ENCODE assay signal across 8 cellular contexts in the genomic region with DNA sequence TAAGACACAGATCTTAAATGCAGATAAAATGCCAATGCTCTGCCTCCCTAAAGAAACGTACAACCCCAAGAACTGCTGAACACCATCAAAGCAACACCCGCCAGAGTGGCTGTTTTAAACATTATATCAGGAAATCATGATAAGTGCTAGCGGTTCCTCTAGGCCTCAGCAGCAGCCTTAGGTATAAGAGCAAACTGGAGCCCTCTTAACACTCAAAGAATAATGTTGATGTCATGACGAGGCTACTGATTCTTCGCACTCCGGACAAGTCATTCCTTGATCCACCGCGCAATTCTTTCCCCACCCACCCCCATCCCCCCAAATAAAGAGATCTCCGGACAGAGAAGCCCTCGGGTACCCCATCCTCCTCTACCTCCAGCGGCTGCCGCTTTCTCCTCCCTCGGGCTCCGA. TPM values are rescaled to one million over a fixed set of nuclear protein-coding genes. Genes with fewer than 3 reads are reported as not detected.
DNase-seq lines count a peak whose midpoint lies in the region; ATAC-seq lines count a peak whose summit lies in the region.

No MANE protein-coding gene starts in this region.

- H3K27ac Mint-ChIP-seq in activated T-cell treated with anti-CD3 and anti-CD28 coated beads, Interleukin-2, amount 50 U/mL, for 72 hours, result peak overlapping the region; percentile 99

- no peaks in the 10 kb centered on the region for H3K9me3 Mint-ChIP-seq in activated T-cell treated with anti-CD3 and anti-CD28 coated beads, Interleukin-2, amount 50 U/mL, for 72 hours

- no peaks in the 10 kb centered on the region for H3K9me3 ChIP-seq in mucosa of stomach (ENCODE audit: control insufficient read depth, low read length)

- H3K4me1 Mint-ChIP-seq in activated T-cell treated with anti-CD3 and anti-CD28 coated beads, Interleukin-2, amount 50 U/mL, for 72 hours (ENCODE audit: low read depth), result peaks cover 65% of the 10 kb centered on the region

- peak overlapping the region; percentile 70 for H3K4me3 ChIP-seq in mucosa of stomach (ENCODE audit: low read length)

- peak overlapping the region; percentile 82 for H3K9ac ChIP-seq in mucosa of stomach (ENCODE audit: low read length)

- ATAC-seq in activated T-cell treated with anti-CD3 and anti-CD28 coated beads, Interleukin-2, amount 50 U/mL, for 72 hours (replicated peaks in 1 of 2), result no peak
- ATAC-seq in GM21723 (IDR thresholded peaks at IDR 0.05; ENCODE audit: unreplicated experiment) (no peak), GM21381 (IDR thresholded peaks at IDR 0.05; ENCODE audit: unreplicated experiment) (no peak)

- DNase-seq in activated T-cell treated with anti-CD3 and anti-CD28 coated beads, Interleukin-2, amount 50 U/mL, for 72 hours, result peak in 1 of 2 donors; percentile 9
- no peak for DNase-seq in activated T-cell treated with anti-CD3 and anti-CD28 coated beads, Interleukin-2, amount 50 U/mL, for 48 hours
- peak; percentile 82 for DNase-seq in RKO (ENCODE audit: low spot score)
- DNase-seq in dedifferentiated amniotic fluid mesenchymal stem cell (ENCODE audit: extremely low spot score), result peak; percentile 32
- no peak for DNase-seq in ecto neural progenitor cell (ENCODE audit: low spot score)

- H3K4me3 Mint-ChIP-seq in activated T-cell treated with anti-CD3 and anti-CD28 coated beads, Interleukin-2, amount 50 U/mL, for 72 hours, result peak overlapping the region; percentile 93 to 97

- H3K27me3 Mint-ChIP-seq in activated T-cell treated with anti-CD3 and anti-CD28 coated beads, Interleukin-2, amount 50 U/mL, for 72 hours (ENCODE audit: low read depth), result no peaks in the 10 kb centered on the region

- H3K36me3 ChIP-seq in mucosa of stomach (ENCODE audit: control insufficient read depth, insufficient read depth, low read length), result no peaks in the 10 kb centered on the region

- H3K27me3 ChIP-seq in mucosa of stomach (ENCODE audit: control insufficient read depth, insufficient read depth, low read length), result no peaks in the 10 kb centered on the region

- peaks cover 2 to 7% of the 10 kb centered on the region in 2 donors for H3K36me3 Mint-ChIP-seq in activated T-cell treated with anti-CD3 and anti-CD28 coated beads, Interleukin-2, amount 50 U/mL, for 72 hours (ENCODE audit: insufficient read depth in 2 of 2)

- H3K4me1 ChIP-seq in mucosa of stomach (ENCODE audit: control insufficient read depth, insufficient read depth, low read length), result peaks cover 10% of the 10 kb centered on the region

RNA-seq across cellular contexts. Expression of a gene that starts 0.5 kb away (rescaled TPM):
- total RNA-seq in activated T-cell treated with anti-CD3 and anti-CD28 coated beads, Interleukin-2, amount 50 U/mL, for 72 hours, result 10 to 100 TPM; 25.8 to 27.9 TPM

RNA-seq across cellular contexts. Expression of a gene that starts 24.9 kb away (rescaled TPM):
- 10 to 100 TPM; 28.9 to 29.3 TPM for total RNA-seq in activated T-cell treated with anti-CD3 and anti-CD28 coated beads, Interleukin-2, amount 50 U/mL, for 72 hours

Comparison
In these comparisons a context has a peak if more than half of its experiments do, and no peak if none do; other contexts are left out.
1. DNase-seq: peak in RKO (single experiment) and dedifferentiated amniotic fluid mesenchymal stem cell (single experiment); none in activated T-cell treated with anti-CD3 and anti-CD28 coated beads, Interleukin-2, amount 50 U/mL, for 48 hours (0 of 2) and ecto neural progenitor cell (single experiment).